In genomic region chr13:22030321-22030720, GRCh38 we compare ENCODE assay signal across 30 cellular contexts.
"Had no signal": no experiment of that assay in that cellular context is flagged by ENCODE, and none has a peak within 500 bp of the region (broad histone marks: within the 10 kb centered on the region; RNA-seq: fewer than 3 reads in every experiment).

No MANE protein-coding gene starts in this region.

- H3K27ac ChIP-seq: KMS-11, Peyer's patch, SJSA1 had no signal

- H3K4me2 ChIP-seq: KMS-11, SK-N-SH had no signal

- H3K4me1 ChIP-seq: Peyer's patch had no signal

- DNase-seq: Karpas-422, MM.1S, MV-4-11, NCI-H1092, NCI-H1105, NCI-H1417 treated with DMSO at 0.1 percent for 48 hours, NCI-H146, NCI-H1694, NCI-H187, NCI-H1930, NCI-H2029 treated with DMSO at 0.1 percent for 48 hours, NCI-H2081 treated with DMSO at 0.1 percent for 48 hours, NCI-H2107, NCI-H2171, NCI-H226, NCI-H446 treated with DMSO at 0.1 percent for 48 hours, NCI-H510A, NCI-H524, NCI-H526, NCI-H69, NCI-H748 treated with DMSO at 0.1 percent for 48 hours, NCI-H82, Peyer's patch, Right ventricle myocardium superior, RPMI8226, SHP77 treated with DMSO at 0.1 percent for 48 hours, SK-N-SH, SW 1271 had no signal

- H3K9ac ChIP-seq: KMS-11, SK-N-SH had no signal

- H3K27me3 ChIP-seq: Peyer's patch, SJSA1 had no signal

- H3K9me2 ChIP-seq: SK-N-SH had no signal

- H3K9me3 ChIP-seq: Peyer's patch, SJSA1, SK-N-SH had no signal

- H3K4me3 ChIP-seq: Peyer's patch, SJSA1 had no signal

- H3K36me3 ChIP-seq: Peyer's patch, SJSA1 had no signal
